In the genomic region with DNA sequence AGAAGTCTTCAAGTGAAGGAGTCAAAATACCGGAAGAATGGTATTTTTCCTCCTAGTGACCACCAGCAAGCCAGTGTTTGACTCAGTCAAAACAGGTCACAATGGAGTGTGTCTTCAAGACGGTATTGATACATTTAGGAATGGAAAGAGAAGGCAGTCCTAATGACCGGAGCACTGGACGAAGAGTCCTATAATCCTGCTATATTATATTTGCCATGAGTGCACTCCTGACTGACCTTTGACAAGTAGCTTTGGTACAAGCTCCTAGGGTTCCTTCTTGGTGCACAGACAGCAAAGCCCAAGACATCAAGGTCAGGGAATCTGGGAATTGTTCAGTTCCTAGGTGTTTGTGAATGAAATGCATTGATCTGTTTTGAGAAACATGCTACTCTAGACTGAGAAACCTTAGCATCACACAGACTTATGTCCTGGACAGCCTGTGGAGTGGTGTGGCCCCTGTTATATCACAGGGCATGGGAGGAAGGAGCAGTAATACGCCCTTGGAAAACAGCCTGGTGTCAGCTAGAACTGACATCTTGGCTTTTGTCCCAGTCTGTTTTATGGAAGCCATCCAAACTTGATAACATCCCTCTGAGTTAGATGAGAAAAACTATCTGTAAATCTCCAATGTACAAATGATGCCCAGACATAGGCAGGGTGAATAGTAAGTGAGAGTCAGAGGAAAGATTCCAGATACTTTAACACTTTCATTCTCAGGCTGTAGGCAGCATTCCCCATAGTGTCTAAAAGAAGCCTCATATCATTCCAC, we compare ENCODE assay signal across 16 cellular contexts. TPM values are rescaled to one million over a fixed set of nuclear protein-coding genes. Genes with fewer than 3 reads are reported as not detected.
DNase-seq lines count a peak whose midpoint lies in the region; ATAC-seq and TF ChIP-seq lines count a peak whose summit lies in the region.
"Had no signal": no experiment of that assay in that cellular context is flagged by ENCODE, and none has a peak within 500 bp of the region (broad histone marks: within the 10 kb centered on the region; RNA-seq: fewer than 3 reads in every experiment).

No MANE protein-coding gene starts in this region.

- no peak overlapping the region for H3K4me3 Mint-ChIP-seq in HFFc6

- DNase-seq in HFFc6 (peak; percentile 6), NCI-H1105 treated with DMSO at 0.1 percent for 48 hours (lab: John Stamatoyannopoulos, UW) (peak; percentile 90), choroid plexus epithelial cell (ENCODE audit: low read depth) (peak; percentile 71), mucosa of descending colon (peak in 1 of 3 donors; percentile 59), COLO668 (lab: John Stamatoyannopoulos, UW; ENCODE audit: unreplicated experiment) (no peak), NCI-H1417 (lab: John Stamatoyannopoulos, UW) (no peak)
- no peak for DNase-seq in activated CD4-positive, alpha-beta T cell treated with anti-CD3 and anti-CD28 coated beads for 4 hours
- DNase-seq: activated gamma-delta T cell treated with Interleukin-2 at 50 U/mL for 16 hours; NCI-H82; SHP77; stimulated activated naive CD8-positive, alpha-beta T cell treated with anti-CD3 and anti-CD28 coated beads, Interleukin-15, Interleukin-2, amounts not matched to agents 100 U/mL and 50 U/mL, for 24 hours had no signal

- no peaks in the 10 kb centered on the region for H3K9me3 Mint-ChIP-seq in HFFc6

- ATAC-seq in mucosa of descending colon = peak; percentile 53
- ATAC-seq: body of pancreas; stimulated activated naive CD8-positive, alpha-beta T cell treated with anti-CD3 and anti-CD28 coated beads, Interleukin-15, Interleukin-2, amounts not matched to agents 100 U/mL and 50 U/mL, for 24 hours had no signal

- H3K36me3 ChIP-seq in mucosa of descending colon (ENCODE audit: low read depth) = no peaks in the 10 kb centered on the region
- H3K36me3 ChIP-seq: vagina had no signal

- H3K9me3 ChIP-seq in mucosa of descending colon = no peaks in the 10 kb centered on the region
- H3K9me3 ChIP-seq: body of pancreas, vagina had no signal

- peaks cover 25% of the 10 kb centered on the region for H3K4me1 Mint-ChIP-seq in HFFc6 (ENCODE audit: low read depth)

- H3K4me1 ChIP-seq in mucosa of descending colon (ENCODE audit: low read depth) = no peaks in the 10 kb centered on the region
- H3K4me1 ChIP-seq: body of pancreas, vagina had no signal

- peaks cover 3% of the 10 kb centered on the region; the same call in 1 of the 2 replicates for H3K36me3 Mint-ChIP-seq in HFFc6 (ENCODE audit: low read depth)

- H3K27ac Mint-ChIP-seq in HFFc6 = no peak overlapping the region

- peaks cover 4% of the 10 kb centered on the region; the same call in 1 of the 2 replicates for H3K27me3 Mint-ChIP-seq in HFFc6 (ENCODE audit: insufficient read depth)

- no peak overlapping the region for H3K4me3 ChIP-seq in choroid plexus epithelial cell (ENCODE audit: low read depth, low read length)
- H3K4me3 ChIP-seq in mucosa of descending colon = no peak overlapping the region
- H3K4me3 ChIP-seq: body of pancreas, hepatocyte, vagina had no signal

- no peak for TF ChIP-seq CTCF in HFFc6 (IDR thresholded peaks at IDR 0.05)
- TF ChIP-seq CTCF in choroid plexus epithelial cell (conservative IDR thresholded peaks at IDR 0.05; ENCODE audit: low read depth, low read length) = no peak
- TF ChIP-seq CTCF in mucosa of descending colon (IDR thresholded peaks at IDR 0.05) = no peak

- intact Hi-C loops in mucosa of descending colon (cut with DNase I, micrococcal nuclease) = no loop called here

RNA-seq across cellular contexts. Expression of gene NOX3, which starts 18.5 kb away (rescaled TPM):
- total RNA-seq in HFFc6 (2021; fragmentation: NEBNext Ultra II Directional; extraction: Animal tissue kit (Norgen Biotek cat#: 25700)) = not detected
- not detected for total RNA-seq in mucosa of descending colon
- total RNA-seq: activated CD8-positive, alpha-beta memory T cell treated with anti-CD3 and anti-CD28 coated beads for 36 hours; body of pancreas; hepatocyte; lower leg skin; vagina had no signal

Comparison
In these comparisons a context has a peak if more than half of its experiments do, and no peak if none do; other contexts are left out.
1. DNase-seq: peak in HFFc6 (single experiment), NCI-H1105 treated with DMSO at 0.1 percent for 48 hours (single experiment) and choroid plexus epithelial cell (single experiment); none in activated CD4-positive, alpha-beta T cell treated with anti-CD3 and anti-CD28 coated beads for 4 hours (0 of 2), COLO668 (single experiment) and NCI-H1417 (0 of 3).